8 cellular contexts compared by ENCODE assay signal in genomic region chr18:11909081-11909410, GRCh38. TPM values are rescaled to one million over a fixed set of nuclear protein-coding genes. Genes with fewer than 3 reads are reported as not detected.
DNase-seq lines count a peak whose midpoint lies in the region; ATAC-seq and TF ChIP-seq lines count a peak whose summit lies in the region.

No MANE protein-coding gene starts in this region.

- H3K27ac ChIP-seq in SJCRH30 = peak overlapping the region; percentile 93
- H3K27ac ChIP-seq in fibroblast of lung (ENCODE audit: insufficient read depth, low read length) = peak overlapping the region; percentile 96
- peak overlapping the region; percentile 99 for H3K27ac ChIP-seq in psoas muscle

- TF ChIP-seq CTCF in fibroblast of lung (conservative IDR thresholded peaks at IDR 0.05 in 1 of 2, IDR thresholded peaks at IDR 0.05 in 1 of 2; ENCODE audit: low read depth in 1 of 2, low read length in 2 of 2) = no peak
- no peak for TF ChIP-seq CTCF in psoas muscle (IDR thresholded peaks at IDR 0.05)

- DNase-seq in SJCRH30 (no peak), fibroblast of lung (ENCODE audit: low read depth in 2 of 2) (peak in 1 of 2 donors; percentile 29), psoas muscle (no peak), HPDE6-E6E7 (ENCODE audit: extremely low spot score) (no peak), hepatic stellate cell (ENCODE audit: low spot score) (no peak)
- DNase-seq in activated CD4-positive, alpha-beta T cell treated with anti-CD3 and anti-CD28 coated beads, Interleukin-2, amount 50 U/mL, for 48 hours = no peak

- H3K27me3 ChIP-seq in SJCRH30 (no peaks in the 10 kb centered on the region), fibroblast of lung (ENCODE audit: control insufficient read depth, insufficient read depth, low read length) (no peaks in the 10 kb centered on the region), psoas muscle (ENCODE audit: insufficient read depth in 3 of 3, low read length in 2 of 3) (no peaks in the 10 kb centered on the region)

- 2 to 7% (median 2%) methylated on average over 8 of the region's 8 CpGs for WGBS in psoas muscle, 3 donors

- peak; percentile 3 for ATAC-seq in GM21390 (IDR thresholded peaks at IDR 0.05; ENCODE audit: unreplicated experiment)
- no peak for ATAC-seq in psoas muscle
- no peak for ATAC-seq in GM19395 (IDR thresholded peaks at IDR 0.05; ENCODE audit: unreplicated experiment)

- H3K36me3 ChIP-seq in SJCRH30 (no peaks in the 10 kb centered on the region), fibroblast of lung (ENCODE audit: control insufficient read depth, insufficient read depth, low read length) (no peaks in the 10 kb centered on the region), psoas muscle (ENCODE audit: insufficient read depth in 1 of 2, low read depth in 1 of 2) (peaks cover 0 to 23% of the 10 kb centered on the region in 2 donors)

- peak overlapping the region; percentile 84 for H3K4me2 ChIP-seq in fibroblast of lung (ENCODE audit: extremely low read depth, insufficient read depth, low read length)

- H3K79me2 ChIP-seq in fibroblast of lung (ENCODE audit: control insufficient read depth, insufficient read depth, low read length) = peaks cover 4% of the 10 kb centered on the region

- no peaks in the 10 kb centered on the region for H4K20me1 ChIP-seq in fibroblast of lung (ENCODE audit: control insufficient read depth, extremely low read depth, insufficient read depth, low read length)

- H3K4me3 ChIP-seq in SJCRH30 = peak overlapping the region; percentile 85
- H3K4me3 ChIP-seq in fibroblast of lung (replicated peaks in 1 of 4; ENCODE audit: control extremely low read depth in 1 of 4, insufficient read depth in 1 of 4, low read depth in 3 of 4, low read length in 4 of 4) = peak overlapping the region; percentile 59 to 89 (median 72)
- peak overlapping the region; percentile 88 for H3K4me3 ChIP-seq in psoas muscle

- H2AFZ ChIP-seq in fibroblast of lung (ENCODE audit: low read length) = no peak overlapping the region

- no peaks in the 10 kb centered on the region for H3K9me3 ChIP-seq in SJCRH30 (replicated peaks)
- no peaks in the 10 kb centered on the region for H3K9me3 ChIP-seq in fibroblast of lung (ENCODE audit: control insufficient read depth, insufficient read depth, low read depth, low read length)
- no peaks in the 10 kb centered on the region for H3K9me3 ChIP-seq in psoas muscle

- H3K4me1 ChIP-seq in SJCRH30 = peaks cover 12% of the 10 kb centered on the region
- H3K4me1 ChIP-seq in fibroblast of lung (ENCODE audit: control insufficient read depth, extremely low read depth, insufficient read depth, low read length) = peaks cover 5% of the 10 kb centered on the region
- H3K4me1 ChIP-seq in psoas muscle = peaks cover 18% of the 10 kb centered on the region

- H3K9ac ChIP-seq in fibroblast of lung (ENCODE audit: insufficient read depth, low read length) = peak overlapping the region; percentile 98

- intact Hi-C loops in psoas muscle (cut with DNase I) = loop anchor here (2.0 to 5.0 kb wide), 2 partner anchors 52 to 72 kb away; partner anchors contain the start of gene IMPA2 (in 1 of the 2)

RNA-seq across cellular contexts. Expression of gene MPPE1, which starts 0.9 kb away (rescaled TPM):
- 13.7 and 14.7 TPM in 2 replicates for total RNA-seq in SJCRH30 (2014; rRNA removed; shearing (Covaris generic))
- total RNA-seq in fibroblast of lung (29.7 and 32.1 TPM in 2 replicates), psoas muscle (10 to 100 TPM; 22.5 to 33.4 (median 27.6) TPM)
- polyA plus RNA-seq in fibroblast of lung (16.5 and 23.3 TPM in 2 replicates), psoas muscle (10 to 100 TPM; 20.2 to 44.0 (median 23.0) TPM)
- polyA plus RNA-seq in fibroblast of lung (2012) = 15.1 and 19.0 TPM in 2 replicates
- 2.5 and 18.7 TPM in 2 replicates for polyA minus RNA-seq in fibroblast of lung (ENCODE audit: low replicate concordance)

RNA-seq across cellular contexts. Expression of gene CHMP1B, which starts 57.8 kb away (rescaled TPM):
- 18.1 and 19.5 TPM in 2 replicates for total RNA-seq in SJCRH30 (2014; rRNA removed; shearing (Covaris generic))
- total RNA-seq in fibroblast of lung (45.7 and 49.7 TPM in 2 replicates), psoas muscle (100 to 1,000 TPM in 3 of 4 donors, 10 to 100 TPM in 1; 77.9 to 460 (median 292) TPM)
- polyA plus RNA-seq in fibroblast of lung (26.3 and 26.5 TPM in 2 replicates), psoas muscle (100 to 1,000 TPM; 223 to 442 (median 402) TPM)
- 23.4 and 25.1 TPM in 2 replicates for polyA plus RNA-seq in fibroblast of lung (2012)
- polyA minus RNA-seq in fibroblast of lung (ENCODE audit: low replicate concordance) = 14.8 and 17.4 TPM in 2 replicates
